ENCODE assay signal across 13 cellular contexts in the genomic region with DNA sequence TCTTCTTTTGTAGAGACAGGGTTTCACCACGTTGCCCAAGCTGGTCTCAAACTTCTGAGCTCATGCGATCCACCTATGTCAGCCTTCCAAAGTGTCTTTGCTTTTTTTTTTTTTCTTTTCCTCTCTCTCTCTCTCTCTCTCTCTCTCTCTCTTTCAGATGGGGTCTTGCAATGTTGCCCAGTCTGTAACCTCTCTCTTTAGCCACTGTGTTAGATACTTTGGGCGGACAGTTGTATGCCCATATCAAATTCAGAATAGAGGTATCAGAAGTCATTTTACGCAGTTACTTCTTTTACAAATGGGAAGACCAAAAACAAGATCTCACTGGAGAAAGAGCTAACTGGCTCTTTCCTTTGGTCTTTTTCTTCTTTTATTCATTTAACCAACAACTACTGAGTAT. TPM values are rescaled to one million over a fixed set of nuclear protein-coding genes. Genes with fewer than 3 reads are reported as not detected.
DNase-seq lines count a peak whose midpoint lies in the region; ATAC-seq and TF ChIP-seq lines count a peak whose summit lies in the region.
"Had no signal": no experiment of that assay in that cellular context is flagged by ENCODE, and none has a peak within 500 bp of the region (broad histone marks: within the 10 kb centered on the region; RNA-seq: fewer than 3 reads in every experiment).

No MANE protein-coding gene starts in this region.

- H3K27ac ChIP-seq in esophagus muscularis mucosa (replicated peaks in 1 of 4) (peak overlapping the region; percentile 64 to 78 (median 73)), osteoblast (ENCODE audit: low read depth, low read length) (peak overlapping the region; percentile 96)

- H2AFZ ChIP-seq in osteoblast (ENCODE audit: low read length), result no peak overlapping the region

- H4K20me1 ChIP-seq in osteoblast (ENCODE audit: insufficient read depth, low read length), result peaks cover 14% of the 10 kb centered on the region

- ATAC-seq in stimulated activated naive CD8-positive, alpha-beta T cell treated with anti-CD3 and anti-CD28 coated beads, Interleukin-15, amount 100 ng/mL, for 72 hours, result no peak
- ATAC-seq in stimulated activated naive CD8-positive, alpha-beta T cell treated with anti-CD3 and anti-CD28 coated beads, Interleukin-15, Interleukin-2, amounts not matched to agents 100 U/mL and 50 U/mL, for 24 hours, result no peak
- ATAC-seq in HG03025 (IDR thresholded peaks at IDR 0.05; ENCODE audit: low FRiP score, unreplicated experiment) (no peak), GM21381 (IDR thresholded peaks at IDR 0.05; ENCODE audit: unreplicated experiment) (no peak)

- H3K4me3 ChIP-seq in esophagus muscularis mucosa (peak overlapping the region; percentile 8 to 47 (median 28)), osteoblast (ENCODE audit: insufficient read depth, low read length) (peak overlapping the region; percentile 67)

- peak overlapping the region; percentile 60 to 68 for H3K4me3 Mint-ChIP-seq in stimulated activated naive CD8-positive, alpha-beta T cell treated with anti-CD3 and anti-CD28 coated beads, Interleukin-15, amount 100 ng/mL, for 72 hours
- H3K4me3 Mint-ChIP-seq: CD4-positive, alpha-beta T cell; neural crest cell had no signal

- no peak for TF ChIP-seq POLR2A in esophagus muscularis mucosa (IDR thresholded peaks at IDR 0.05; ENCODE audit: low read depth)

- H3K27me3 Mint-ChIP-seq in stimulated activated naive CD8-positive, alpha-beta T cell treated with anti-CD3 and anti-CD28 coated beads, Interleukin-15, amount 100 ng/mL, for 72 hours, result no peaks in the 10 kb centered on the region
- H3K27me3 Mint-ChIP-seq: CD4-positive, alpha-beta T cell had no signal

- peak overlapping the region; percentile 43 to 90 for H3K27ac Mint-ChIP-seq in stimulated activated naive CD8-positive, alpha-beta T cell treated with anti-CD3 and anti-CD28 coated beads, Interleukin-15, amount 100 ng/mL, for 72 hours

- H3K9me3 Mint-ChIP-seq in stimulated activated naive CD8-positive, alpha-beta T cell treated with anti-CD3 and anti-CD28 coated beads, Interleukin-15, amount 100 ng/mL, for 72 hours, result peaks cover 0 to 10% of the 10 kb centered on the region in 2 donors
- H3K9me3 Mint-ChIP-seq: CD4-positive, alpha-beta T cell; neural crest cell had no signal

- DNase-seq in stimulated activated naive CD8-positive, alpha-beta T cell treated with anti-CD3 and anti-CD28 coated beads, Interleukin-15, amount 100 ng/mL, for 72 hours, result no peak
- DNase-seq in stimulated activated naive CD8-positive, alpha-beta T cell treated with anti-CD3 and anti-CD28 coated beads, Interleukin-15, Interleukin-2, amounts not matched to agents 100 U/mL and 50 U/mL, for 24 hours, result no peak
- no peak for DNase-seq in esophagus muscularis mucosa (ENCODE audit: extremely low spot score)
- DNase-seq in osteoblast (ENCODE audit: insufficient read length, low spot score, missing footprints), result no peak
- no peak for DNase-seq in NCI-H2107 treated with DMSO at 0.1 percent for 48 hours (lab: John Stamatoyannopoulos, UW; ENCODE audit: unreplicated experiment)
- DNase-seq in NCI-H1105 (lab: John Stamatoyannopoulos, UW), result no peak
- DNase-seq: CD4-positive, alpha-beta T cell; stimulated activated CD4-positive, alpha-beta T cell treated with anti-CD3 and anti-CD28 coated beads, Interleukin-15, amount 100 ng/mL, for 24 hours had no signal

- H3K4me1 Mint-ChIP-seq in stimulated activated naive CD8-positive, alpha-beta T cell treated with anti-CD3 and anti-CD28 coated beads, Interleukin-15, amount 100 ng/mL, for 72 hours, result peaks cover 38% of the 10 kb centered on the region
- H3K4me1 Mint-ChIP-seq: neural crest cell had no signal

- peaks cover 67% of the 10 kb centered on the region for H3K79me2 ChIP-seq in osteoblast (ENCODE audit: insufficient read depth, low read length)

- WGBS in esophagus muscularis mucosa, result 91% methylated on average over 4 of the region's 4 CpGs

- TF ChIP-seq CTCF in esophagus muscularis mucosa (IDR thresholded peaks at IDR 0.05), result no peak
- TF ChIP-seq CTCF in osteoblast (IDR thresholded peaks at IDR 0.05; ENCODE audit: extremely low read depth, low read depth, low read length), result no peak

- H3K27me3 ChIP-seq in esophagus muscularis mucosa (no peaks in the 10 kb centered on the region), osteoblast (ENCODE audit: insufficient read depth, low read length) (no peaks in the 10 kb centered on the region)

- H3K9me3 ChIP-seq in esophagus muscularis mucosa (no peaks in the 10 kb centered on the region), osteoblast (ENCODE audit: low read depth, low read length) (no peaks in the 10 kb centered on the region)

- intact Hi-C loops in esophagus muscularis mucosa (cut with DNase I), result no loop called here

- H3K4me1 ChIP-seq in esophagus muscularis mucosa, result peaks cover 20 to 61% (median 49%) of the 10 kb centered on the region in 4 donors
- peaks cover 30% of the 10 kb centered on the region for H3K4me1 ChIP-seq in osteoblast (ENCODE audit: insufficient read depth, low read length)

- H3K4me2 ChIP-seq in osteoblast (ENCODE audit: insufficient read depth, low read length), result peak overlapping the region; percentile 88

- no peak for TF ChIP-seq EP300 in esophagus muscularis mucosa (IDR thresholded peaks at IDR 0.05)

- H3K36me3 ChIP-seq in esophagus muscularis mucosa (peaks cover 9 to 11% (median 9%) of the 10 kb centered on the region in 4 donors), osteoblast (ENCODE audit: insufficient read depth, low read length) (peaks cover 9% of the 10 kb centered on the region)

RNA-seq across cellular contexts. Expression of gene HEBP1, which starts 6.7 kb away (rescaled TPM):
- 10 to 100 TPM; 40.6 to 70.6 (median 61.9) TPM for total RNA-seq in esophagus muscularis mucosa
- 16.6 and 20.3 TPM in 2 replicates for total RNA-seq in osteoblast

RNA-seq across cellular contexts. Expression of gene GPRC5D, which starts 41.4 kb away (rescaled TPM):
- total RNA-seq in esophagus muscularis mucosa, result under 1 TPM in 1 of 4 donors, not detected in 3; 0.84 TPM
- not detected in 2 replicates for total RNA-seq in osteoblast
- total RNA-seq: CD4-positive, alpha-beta T cell; glomerular endothelial cell; neural crest cell; T-helper 1 cell treated with Interleukin-12 subunit alpha and Interleukin-12 subunit beta and Interleukin-4 antibody, amounts not matched to agents 30 ng/mL and 1 ng/mL, for 36 hours had no signal

RNA-seq across cellular contexts. Expression of gene FAM234B, which starts 50.8 kb away (rescaled TPM):
- total RNA-seq in esophagus muscularis mucosa (1 to 10 TPM; 1.2 to 6.7 (median 5.0) TPM), osteoblast (3.3 and 5.6 TPM in 2 replicates)
